ENCODE assay signal across 10 cellular contexts in genomic region chr2:177241771-177242135, GRCh38. TPM values are rescaled to one million over a fixed set of nuclear protein-coding genes. Genes with fewer than 3 reads are reported as not detected.
DNase-seq lines count a peak whose midpoint lies in the region; ATAC-seq, FAIRE-seq and TF ChIP-seq lines count a peak whose summit lies in the region.
"Had no signal": no experiment of that assay in that cellular context is flagged by ENCODE, and none has a peak within 500 bp of the region (broad histone marks: within the 10 kb centered on the region; RNA-seq: fewer than 3 reads in every experiment).

No MANE protein-coding gene starts in this region.

- H3K27me3 Mint-ChIP-seq in naive thymus-derived CD8-positive, alpha-beta T cell, result no peaks in the 10 kb centered on the region

- no peak for FAIRE-seq in GM19239 (lab: Jason Lieb, UNC)

- H3K36me3 Mint-ChIP-seq in naive thymus-derived CD8-positive, alpha-beta T cell, result peaks cover 0 to 27% (median 7%) of the 10 kb centered on the region in 3 donors

- no peaks in the 10 kb centered on the region for H3K9me3 Mint-ChIP-seq in naive thymus-derived CD8-positive, alpha-beta T cell

- no peaks in the 10 kb centered on the region for H3K27me3 ChIP-seq in ACC112 (ENCODE audit: insufficient read depth, low read length)
- H3K27me3 ChIP-seq in H7 (ENCODE audit: control insufficient read depth, insufficient read depth, low read length), result no peaks in the 10 kb centered on the region

- H3K4me3 ChIP-seq in ACC112 (ENCODE audit: low read depth, low read length) (peak overlapping the region; percentile 65), LNCaP clone FGC (ENCODE audit: low read depth, low read length) (peak overlapping the region; percentile 34), choroid plexus epithelial cell (ENCODE audit: low read depth, low read length) (no peak overlapping the region), H7 (ENCODE audit: insufficient read depth, low read depth, low read length) (no peak overlapping the region)

- peaks cover 93% of the 10 kb centered on the region for H3K79me2 ChIP-seq in ACC112 (ENCODE audit: control insufficient read depth, insufficient read depth, low read length, unreplicated experiment)

- peaks cover 75% of the 10 kb centered on the region for H3K4me1 ChIP-seq in ACC112 (ENCODE audit: control insufficient read depth, insufficient read depth, low read length, unreplicated experiment)

- no peak overlapping the region for H2AFZ ChIP-seq in ACC112 (ENCODE audit: low read length, unreplicated experiment)

- no peak for ATAC-seq in naive thymus-derived CD8-positive, alpha-beta T cell
- ATAC-seq in GM18907 (IDR thresholded peaks at IDR 0.05; ENCODE audit: unreplicated experiment), result no peak

- DNase-seq in LNCaP clone FGC (ENCODE audit: low read depth) (no peak), choroid plexus epithelial cell (ENCODE audit: low read depth) (peak; percentile 59), H7 (no peak), GF-D8 (lab: John Stamatoyannopoulos, UW) (no peak), GM19239 (ENCODE audit: insufficient read length, low spot score) (no peak)
- DNase-seq in naive thymus-derived CD8-positive, alpha-beta T cell, result no peak
- DNase-seq: GDM1, SHP77 treated with DMSO at 0.1 percent for 48 hours had no signal

- peak overlapping the region; percentile 53 to 94 (median 84) for H3K27ac Mint-ChIP-seq in naive thymus-derived CD8-positive, alpha-beta T cell

- peak overlapping the region in 9 of 10 donors; percentile 14 to 84 (median 55) for H3K4me3 Mint-ChIP-seq in naive thymus-derived CD8-positive, alpha-beta T cell

- H3K36me3 ChIP-seq in ACC112 (ENCODE audit: insufficient read depth, low read length) (no peaks in the 10 kb centered on the region), H7 (replicated peaks; ENCODE audit: control insufficient read depth, insufficient read depth, low read length) (no peaks in the 10 kb centered on the region)

- H3K27ac ChIP-seq in ACC112 (ENCODE audit: low read depth, low read length), result peak overlapping the region; percentile 99

- POLR2A ChIA-PET in naive thymus-derived CD8-positive, alpha-beta T cell (lab: Charles Lee), result interaction anchor here (0.9 to 2.6 kb wide), 4 partner anchors 12 to 24 kb away, joined by 3 to 26 read pairs (median 4); partner anchors contain the start of gene NFE2L2

- TF ChIP-seq CTCF in LNCaP clone FGC (IDR thresholded peaks at IDR 0.05; ENCODE audit: control insufficient read depth, extremely low read depth, insufficient read depth) (no peak), choroid plexus epithelial cell (conservative IDR thresholded peaks at IDR 0.05; ENCODE audit: low read depth, low read length) (no peak)

- peaks cover 32 to 92% (median 90%) of the 10 kb centered on the region in 4 donors for H3K4me1 Mint-ChIP-seq in naive thymus-derived CD8-positive, alpha-beta T cell

RNA-seq across cellular contexts. Expression of gene NFE2L2, which starts 22.8 kb away (rescaled TPM):
- total RNA-seq in naive thymus-derived CD8-positive, alpha-beta T cell, result 10 to 100 TPM; 93.6 to 96.9 TPM
- 10 to 100 TPM; 48.2 to 57.8 (median 56.0) TPM for polyA plus RNA-seq in naive thymus-derived CD8-positive, alpha-beta T cell
- total RNA-seq in H7 (2014; rRNA removed; shearing (Covaris generic)), result 19.2 and 23.6 TPM in 2 replicates

RNA-seq across cellular contexts. Expression of gene HNRNPA3, which starts 29.2 kb away (rescaled TPM):
- total RNA-seq in naive thymus-derived CD8-positive, alpha-beta T cell, result 100 to 1,000 TPM; 156 to 158 TPM
- polyA plus RNA-seq in naive thymus-derived CD8-positive, alpha-beta T cell, result 10 to 100 TPM; 47.6 to 56.6 (median 52.1) TPM
- 55.4 and 77.6 TPM in 2 replicates for total RNA-seq in H7 (2014; rRNA removed; shearing (Covaris generic))

Comparison
In these comparisons a context has a peak if more than half of its experiments do, and no peak if none do; other contexts are left out.
1. H3K4me3 ChIP-seq: peak in ACC112 (single experiment) and LNCaP clone FGC (single experiment); none in choroid plexus epithelial cell (single experiment) and H7 (single experiment).